Comparison of ENCODE assay signal across 8 cellular contexts in the genomic region with DNA sequence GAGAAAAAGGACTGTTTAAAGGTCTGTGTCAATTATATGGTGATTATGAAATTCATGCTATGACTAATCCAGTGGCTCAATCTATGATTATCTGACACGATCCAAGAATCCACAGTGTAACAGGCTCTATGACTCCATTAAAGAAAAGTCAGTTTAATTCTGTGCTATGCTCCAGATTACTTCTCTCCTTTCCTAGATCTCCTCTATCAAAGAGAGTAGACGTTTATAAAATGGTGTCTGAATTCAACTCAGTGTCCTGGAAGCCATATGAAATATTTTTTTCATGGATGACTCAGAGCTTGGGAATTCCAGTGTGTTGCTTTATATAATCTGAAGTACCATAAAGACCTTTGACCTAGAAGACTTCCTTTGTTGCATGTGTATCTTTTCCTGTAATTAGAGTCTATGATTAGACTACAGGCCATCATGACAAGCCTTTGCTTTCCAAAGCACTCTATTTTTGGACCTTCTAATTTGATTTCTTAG. TPM values are rescaled to one million over a fixed set of nuclear protein-coding genes. Genes with fewer than 3 reads are reported as not detected.
DNase-seq lines count a peak whose midpoint lies in the region; ATAC-seq and TF ChIP-seq lines count a peak whose summit lies in the region.
"Had no signal": no experiment of that assay in that cellular context is flagged by ENCODE, and none has a peak within 500 bp of the region (broad histone marks: within the 10 kb centered on the region; RNA-seq: fewer than 3 reads in every experiment).

No MANE protein-coding gene starts in this region.

- DNase-seq in HPDE6-E6E7 (ENCODE audit: extremely low spot score) (peak; percentile 78), SK-N-SH (no peak), heart left ventricle (no peak), stromal cell of bone marrow (ENCODE audit: low read depth) (peak; percentile 82)
- no peak for DNase-seq in stimulated activated naive B cell treated with anti-CD40 and anti-IgM and Interleukin-4, amounts not matched to agents 10 μg/mL and 1 μg/mL and 100 μg/mL, for 72 hours

- TF ChIP-seq POLR2A in heart left ventricle (IDR thresholded peaks at IDR 0.05): no peak

- WGBS in SK-N-SH (ENCODE audit: low lambda C conversion rate): 8% methylated on average over 2 of the region's 2 CpGs
- WGBS in heart left ventricle, 4 donors: 30 to 32% (median 32%) methylated on average over 2 of the region's 2 CpGs

- H3F3A ChIP-seq in SK-N-SH (replicated peaks; ENCODE audit: insufficient read depth): peaks cover 16% of the 10 kb centered on the region

- TF ChIP-seq CTCF in SK-N-SH (IDR thresholded peaks at IDR 0.05) (no peak), heart left ventricle (IDR thresholded peaks at IDR 0.05) (no peak)

- no peaks in the 10 kb centered on the region for H3K9me2 ChIP-seq in SK-N-SH

- intact Hi-C loops in heart left ventricle (cut with DNase I): no loop called here

- no peak for TF ChIP-seq RAD21 in SK-N-SH (IDR thresholded peaks at IDR 0.05; ENCODE audit: low read length)

- TF ChIP-seq EP300 in SK-N-SH (IDR thresholded peaks at IDR 0.05; ENCODE audit: borderline replicate concordance in 1 of 2, low read depth in 1 of 2, low read length in 1 of 2): 0 out of 4 replicates have a peak, but pooled peaks of 1 of the 2 experiments have one; percentile 16

- no peaks in the 10 kb centered on the region for H3K79me2 ChIP-seq in SK-N-SH (ENCODE audit: insufficient read depth)

- no peaks in the 10 kb centered on the region for H4K20me1 ChIP-seq in SK-N-SH (ENCODE audit: insufficient read depth)

- H3K27me3 Mint-ChIP-seq in stimulated activated naive B cell treated with anti-CD40 and anti-IgM and Interleukin-4, amounts not matched to agents 10 μg/mL and 1 μg/mL and 100 μg/mL, for 72 hours: no peaks in the 10 kb centered on the region
- H3K27me3 Mint-ChIP-seq: brain had no signal

- H3K27me3 ChIP-seq in SK-N-SH (ENCODE audit: insufficient read depth): no peaks in the 10 kb centered on the region
- no peaks in the 10 kb centered on the region for H3K27me3 ChIP-seq in heart left ventricle

- H2AFZ ChIP-seq in SK-N-SH (ENCODE audit: low read depth): peak overlapping the region; percentile 75

- CTCF ChIA-PET in SK-N-SH (lab: Yijun Ruan, JAX): no interaction called here

- H3K4me3 ChIP-seq in SK-N-SH (ENCODE audit: low read depth in 2 of 2, low read length in 1 of 2) (no peak overlapping the region), heart left ventricle (no peak overlapping the region)

- H3K4me3 Mint-ChIP-seq in stimulated activated naive B cell treated with anti-CD40 and anti-IgM and Interleukin-4, amounts not matched to agents 10 μg/mL and 1 μg/mL and 100 μg/mL, for 72 hours: no peak overlapping the region
- H3K4me3 Mint-ChIP-seq: brain had no signal

- H3K9ac ChIP-seq in SK-N-SH: peak overlapping the region; percentile 43; the same call in 1 of the 2 replicates

- peak in 3 of 4 donors; percentile 45 to 86 (median 71) for ATAC-seq in heart left ventricle
- no peak for ATAC-seq in stimulated activated naive B cell treated with anti-CD40 and anti-IgM and Interleukin-4, amounts not matched to agents 10 μg/mL and 1 μg/mL and 100 μg/mL, for 72 hours (replicated peaks)
- ATAC-seq in GM18867 (IDR thresholded peaks at IDR 0.05; ENCODE audit: unreplicated experiment): no peak
- ATAC-seq in GM21825 (IDR thresholded peaks at IDR 0.05; ENCODE audit: unreplicated experiment): no peak

- no peak overlapping the region for H3K27ac Mint-ChIP-seq in stimulated activated naive B cell treated with anti-CD40 and anti-IgM and Interleukin-4, amounts not matched to agents 10 μg/mL and 1 μg/mL and 100 μg/mL, for 72 hours

- H3K36me3 Mint-ChIP-seq in stimulated activated naive B cell treated with anti-CD40 and anti-IgM and Interleukin-4, amounts not matched to agents 10 μg/mL and 1 μg/mL and 100 μg/mL, for 72 hours: no peaks in the 10 kb centered on the region
- H3K36me3 Mint-ChIP-seq: brain had no signal

- H3K36me3 ChIP-seq in SK-N-SH (replicated peaks in 1 of 2; ENCODE audit: control insufficient read depth in 1 of 2, insufficient read depth in 2 of 2, low read length in 1 of 2) (no peaks in the 10 kb centered on the region), heart left ventricle (no peaks in the 10 kb centered on the region)

- H3K27ac ChIP-seq in SK-N-SH (ENCODE audit: low read depth in 2 of 2, low read length in 1 of 2) (peak overlapping the region; percentile 55 to 73; a peak in 3 of 4 replicates), heart left ventricle (peak overlapping the region in 8 of 12 donors; percentile 25 to 73 (median 49))

- H3K4me1 ChIP-seq in SK-N-SH (ENCODE audit: control insufficient read depth in 1 of 2, insufficient read depth in 2 of 2, low read depth in 1 of 2, low read length in 1 of 2): 0 out of 4 replicates have a peak, but pooled peaks cover 0 to 13% of the 10 kb centered on the region in 2 experiments
- H3K4me1 ChIP-seq in heart left ventricle: peaks cover 4 to 17% (median 12%) of the 10 kb centered on the region in 12 donors

- H3K9me3 ChIP-seq in SK-N-SH (no peaks in the 10 kb centered on the region), heart left ventricle (no peaks in the 10 kb centered on the region)

- POLR2A ChIA-PET in SK-N-SH (lab: Yijun Ruan, JAX): no interaction called here

- peaks cover 5% of the 10 kb centered on the region in 2 donors for H3K4me1 Mint-ChIP-seq in stimulated activated naive B cell treated with anti-CD40 and anti-IgM and Interleukin-4, amounts not matched to agents 10 μg/mL and 1 μg/mL and 100 μg/mL, for 72 hours

- no peaks in the 10 kb centered on the region for H3K9me3 Mint-ChIP-seq in stimulated activated naive B cell treated with anti-CD40 and anti-IgM and Interleukin-4, amounts not matched to agents 10 μg/mL and 1 μg/mL and 100 μg/mL, for 72 hours
- H3K9me3 Mint-ChIP-seq: brain had no signal

- peak overlapping the region; percentile 53 for H3K4me2 ChIP-seq in SK-N-SH

TF ChIP-seq in SK-N-SH, 30 proteins besides CTCF, POLR2A, EP300 and RAD21 (continues in another document):
- TF ChIP-seq TEAD4 (IDR thresholded peaks at IDR 0.05; ENCODE audit: borderline replicate concordance, insufficient read depth) (0 out of 2 replicates have a peak, but pooled peaks have one; percentile 37), USF1 (IDR thresholded peaks at IDR 0.05; ENCODE audit: borderline replicate concordance, low read depth) (no peak), SMC3 (IDR thresholded peaks at IDR 0.05; ENCODE audit: low read depth, low read length) (no peak), FOSL2 (IDR thresholded peaks at IDR 0.05; ENCODE audit: borderline replicate concordance, low read depth) (peak; percentile 77), GABPA (IDR thresholded peaks at IDR 0.05; ENCODE audit: low read depth) (no peak), JUND (IDR thresholded peaks at IDR 0.05) (peak; percentile 83), FOXJ3 (CRISPR knock-in tag; IDR thresholded peaks at IDR 0.05) (no peak), RXRA (IDR thresholded peaks at IDR 0.05; ENCODE audit: borderline replicate concordance, low read depth) (peak; percentile 64), TCF12 (IDR thresholded peaks at IDR 0.05) (peak; percentile 58; the same call in 1 of the 2 replicates), ZBTB33 (IDR thresholded peaks at IDR 0.05; ENCODE audit: borderline replicate concordance, low read depth) (no peak), RCOR1 (IDR thresholded peaks at IDR 0.05; ENCODE audit: low read length) (no peak)
- TF ChIP-seq, protein P1, sequence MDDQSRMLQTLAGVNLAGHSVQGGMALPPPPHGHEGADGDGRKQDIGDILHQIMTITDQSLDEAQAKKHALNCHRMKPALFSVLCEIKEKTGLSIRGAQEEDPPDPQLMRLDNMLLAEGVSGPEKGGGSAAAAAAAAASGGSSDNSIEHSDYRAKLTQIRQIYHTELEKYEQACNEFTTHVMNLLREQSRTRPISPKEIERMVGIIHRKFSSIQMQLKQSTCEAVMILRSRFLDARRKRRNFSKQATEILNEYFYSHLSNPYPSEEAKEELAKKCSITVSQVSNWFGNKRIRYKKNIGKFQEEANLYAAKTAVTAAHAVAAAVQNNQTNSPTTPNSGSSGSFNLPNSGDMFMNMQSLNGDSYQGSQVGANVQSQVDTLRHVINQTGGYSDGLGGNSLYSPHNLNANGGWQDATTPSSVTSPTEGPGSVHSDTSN (IDR thresholded peaks at IDR 0.05): no peak
- TF ChIP-seq, protein P2, sequence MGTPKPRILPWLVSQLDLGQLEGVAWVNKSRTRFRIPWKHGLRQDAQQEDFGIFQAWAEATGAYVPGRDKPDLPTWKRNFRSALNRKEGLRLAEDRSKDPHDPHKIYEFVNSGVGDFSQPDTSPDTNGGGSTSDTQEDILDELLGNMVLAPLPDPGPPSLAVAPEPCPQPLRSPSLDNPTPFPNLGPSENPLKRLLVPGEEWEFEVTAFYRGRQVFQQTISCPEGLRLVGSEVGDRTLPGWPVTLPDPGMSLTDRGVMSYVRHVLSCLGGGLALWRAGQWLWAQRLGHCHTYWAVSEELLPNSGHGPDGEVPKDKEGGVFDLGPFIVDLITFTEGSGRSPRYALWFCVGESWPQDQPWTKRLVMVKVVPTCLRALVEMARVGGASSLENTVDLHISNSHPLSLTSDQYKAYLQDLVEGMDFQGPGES (IDR thresholded peaks at IDR 0.05; ENCODE audit: low read depth, low read length): no peak

RNA-seq across cellular contexts. Expression of gene NF1, which starts 27.0 kb away (rescaled TPM):
- 19.6 and 27.6 TPM in 2 replicates for polyA plus RNA-seq in SK-N-SH (2012; rRNA removed)
- polyA plus RNA-seq in SK-N-SH (2012; cell fraction: cytosol; rRNA removed): 19.7 and 20.5 TPM in 2 replicates
- polyA plus RNA-seq in SK-N-SH (2012; cell fraction: nucleus; rRNA removed): 32.3 and 63.6 TPM in 2 replicates
- 10 to 100 TPM; 43.8 to 82.0 (median 55.2) TPM for total RNA-seq in heart left ventricle
- 1 to 10 TPM; 6.8 to 9.0 TPM for polyA plus RNA-seq in heart left ventricle

Comparison
In these comparisons a context has a peak if more than half of its experiments do, and no peak if none do; other contexts are left out.
1. DNase-seq: peak in HPDE6-E6E7 (single experiment) and stromal cell of bone marrow (single experiment); none in SK-N-SH (single experiment), heart left ventricle (0 of 5) and stimulated activated naive B cell treated with anti-CD40 and anti-IgM and Interleukin-4, amounts not matched to agents 10 μg/mL and 1 μg/mL and 100 μg/mL, for 72 hours (single experiment).
2. ATAC-seq: peak in heart left ventricle (3 of 4); none in stimulated activated naive B cell treated with anti-CD40 and anti-IgM and Interleukin-4, amounts not matched to agents 10 μg/mL and 1 μg/mL and 100 μg/mL, for 72 hours (0 of 2), GM18867 (single experiment) and GM21825 (single experiment).